In genomic region chr2:229118336-229118735, GRCh38 we compare ENCODE assay signal across 20 cellular contexts.
DNase-seq lines count a peak whose midpoint lies in the region; ATAC-seq, FAIRE-seq and TF ChIP-seq lines count a peak whose summit lies in the region.
"Had no signal": no experiment of that assay in that cellular context is flagged by ENCODE, and none has a peak within 500 bp of the region (broad histone marks: within the 10 kb centered on the region; RNA-seq: fewer than 3 reads in every experiment).

No MANE protein-coding gene starts in this region.

- H3K4me1 Mint-ChIP-seq in astrocyte (ENCODE audit: low read depth, unreplicated experiment) (no peaks in the 10 kb centered on the region), Calu3 (ENCODE audit: low read depth, unreplicated experiment) (no peaks in the 10 kb centered on the region)

- H3K79me1 ChIP-seq in mesenchymal stem cell (replicated peaks; ENCODE audit: low read length, poor library complexity, severe bottlenecking): no peaks in the 10 kb centered on the region

- H3K4me1 ChIP-seq in astrocyte (ENCODE audit: insufficient read depth, low read length): no peaks in the 10 kb centered on the region
- no peaks in the 10 kb centered on the region for H3K4me1 ChIP-seq in mesenchymal stem cell (ENCODE audit: control insufficient read depth, insufficient read depth, low read depth, low read length)

- no peak for ATAC-seq in HG03097 (IDR thresholded peaks at IDR 0.05; ENCODE audit: low FRiP score, unreplicated experiment)
- ATAC-seq in activated CD4-positive, CD25-positive, alpha-beta regulatory T cell treated with anti-CD3 and anti-CD28 coated beads, Interleukin-2, amount 50 U/mL, for 24 hours: no peak

- H3K27me3 ChIP-seq in astrocyte (ENCODE audit: insufficient read depth, low read length): no peaks in the 10 kb centered on the region
- H3K27me3 ChIP-seq in mesenchymal stem cell (ENCODE audit: control insufficient read depth in 1 of 2, insufficient read depth in 1 of 2, low read length in 2 of 2): no peaks in the 10 kb centered on the region

- BruUV-seq in Calu3 (replicated peaks; lab: Mats Ljungman, UMichigan): no TSS peak

- intact Hi-C loops in Calu3 (cut with micrococcal nuclease; ENCODE audit: unreplicated experiment): no loop called here

- H2AFZ ChIP-seq in astrocyte (ENCODE audit: low read depth, low read length) (no peak overlapping the region), mesenchymal stem cell (ENCODE audit: low read depth, low read length) (no peak overlapping the region)
- H2AFZ ChIP-seq: GM23248 had no signal

- CTCF ChIA-PET in Calu3 (lab: Charles Lee): no interaction called here

- no peak overlapping the region for H4K91ac ChIP-seq in mesenchymal stem cell (ENCODE audit: low read length)

- H2BK15ac ChIP-seq in mesenchymal stem cell (ENCODE audit: low read depth, poor library complexity, severe bottlenecking): no peak overlapping the region

- H2AK5ac ChIP-seq in mesenchymal stem cell (ENCODE audit: low read length, severe bottlenecking): no peak overlapping the region

- H3K4me2 ChIP-seq in astrocyte (ENCODE audit: low read length) (no peak overlapping the region), mesenchymal stem cell (ENCODE audit: low read length, poor library complexity, severe bottlenecking) (no peak overlapping the region)

- no peak overlapping the region for H2BK120ac ChIP-seq in mesenchymal stem cell (ENCODE audit: low read depth, low read length)

- H3K36me3 Mint-ChIP-seq in astrocyte (ENCODE audit: low read depth, unreplicated experiment) (no peaks in the 10 kb centered on the region), Calu3 (ENCODE audit: insufficient read depth, unreplicated experiment) (no peaks in the 10 kb centered on the region)

- H3K23ac ChIP-seq in mesenchymal stem cell (ENCODE audit: low read length in 2 of 2): no peak overlapping the region

- H4K8ac ChIP-seq in mesenchymal stem cell (ENCODE audit: low read length): no peak overlapping the region

- H3K9me3 ChIP-seq in astrocyte (ENCODE audit: insufficient read depth, low read depth, low read length): no peaks in the 10 kb centered on the region
- H3K9me3 ChIP-seq in mesenchymal stem cell (ENCODE audit: control insufficient read depth, low read length): no peaks in the 10 kb centered on the region

- WGBS in mesenchymal stem cell: 67% methylated on average over 4 of the region's 4 CpGs

- H3K27me3 Mint-ChIP-seq in astrocyte (ENCODE audit: low read depth, unreplicated experiment): no peaks in the 10 kb centered on the region
- no peaks in the 10 kb centered on the region for H3K27me3 Mint-ChIP-seq in Calu3 (ENCODE audit: unreplicated experiment)

- H3K14ac ChIP-seq in mesenchymal stem cell (ENCODE audit: low read length in 2 of 2): no peak overlapping the region

- H3K36me3 ChIP-seq in astrocyte (ENCODE audit: insufficient read depth, low read length): no peaks in the 10 kb centered on the region
- no peaks in the 10 kb centered on the region for H3K36me3 ChIP-seq in mesenchymal stem cell (ENCODE audit: control insufficient read depth in 1 of 2, insufficient read depth in 2 of 2, low read depth in 1 of 2, low read length in 2 of 2)

- H3K4me3 ChIP-seq in astrocyte (ENCODE audit: insufficient read depth, low read depth, low read length) (no peak overlapping the region), mesenchymal stem cell (ENCODE audit: insufficient read depth in 1 of 2, low read depth in 1 of 2, low read length in 2 of 2) (no peak overlapping the region)
- H3K4me3 ChIP-seq: GM23248 had no signal

- no peak overlapping the region for H3K27ac ChIP-seq in astrocyte (ENCODE audit: low read depth, low read length)
- H3K27ac ChIP-seq in mesenchymal stem cell (ENCODE audit: low read length, poor library complexity, severe bottlenecking): no peak overlapping the region
- H3K27ac ChIP-seq: GM23248, RWPE1 had no signal

- H3K4me3 Mint-ChIP-seq in astrocyte (ENCODE audit: unreplicated experiment): no peak overlapping the region
- no peak overlapping the region for H3K4me3 Mint-ChIP-seq in Calu3 (ENCODE audit: low read depth, unreplicated experiment)

- H4K20me1 ChIP-seq in astrocyte (ENCODE audit: insufficient read depth, low read length): no peaks in the 10 kb centered on the region

- no peak overlapping the region for H2BK5ac ChIP-seq in mesenchymal stem cell (ENCODE audit: low read depth, low read length, poor library complexity, severe bottlenecking)

- no peak for TF ChIP-seq CTCF in astrocyte (IDR thresholded peaks at IDR 0.05; ENCODE audit: insufficient read depth, low read depth, low read length)
- TF ChIP-seq CTCF in Calu3 (IDR thresholded peaks at IDR 0.05; ENCODE audit: unreplicated experiment): no peak

- H3K27ac Mint-ChIP-seq in astrocyte (ENCODE audit: unreplicated experiment) (no peak overlapping the region), Calu3 (ENCODE audit: unreplicated experiment) (no peak overlapping the region)

- H3K9ac ChIP-seq in astrocyte (ENCODE audit: low read length): no peak overlapping the region
- no peak overlapping the region for H3K9ac ChIP-seq in mesenchymal stem cell (ENCODE audit: low read length)
- H3K9ac ChIP-seq: GM23248 had no signal

- no peak overlapping the region for H3K4ac ChIP-seq in mesenchymal stem cell (ENCODE audit: low read depth in 1 of 2, low read length in 2 of 2)

- no peak for FAIRE-seq in astrocyte (lab: Jason Lieb, UNC)
- FAIRE-seq: GM19239 had no signal

- H3K79me2 ChIP-seq in astrocyte (ENCODE audit: insufficient read depth, low read length): no peaks in the 10 kb centered on the region

- H2BK12ac ChIP-seq in mesenchymal stem cell (ENCODE audit: low read length in 2 of 2): no peak overlapping the region

- no peak overlapping the region for H3K18ac ChIP-seq in mesenchymal stem cell (ENCODE audit: low read depth in 1 of 2, low read length in 2 of 2)

- H3K9me3 Mint-ChIP-seq in astrocyte (ENCODE audit: unreplicated experiment): no peaks in the 10 kb centered on the region
- peaks cover 7% of the 10 kb centered on the region for H3K9me3 Mint-ChIP-seq in Calu3 (ENCODE audit: low read depth, unreplicated experiment)

- peak; percentile 22 for DNase-seq in EH (ENCODE audit: low read depth)
- DNase-seq in LHCN-M2 (ENCODE audit: low read depth): peak; percentile 57
- peak; percentile 59 for DNase-seq in astrocyte (ENCODE audit: low read depth)
- DNase-seq in mesenchymal stem cell: peak; percentile 18
- DNase-seq in activated CD4-positive, alpha-beta T cell treated with anti-CD3 and anti-CD28 coated beads for 48 hours: no peak
- no peak for DNase-seq in Calu3
- DNase-seq: COR-L47, DMS79, GM23248, H7, KG1, NCI-H1417, NCI-H1694, NCI-H2029 treated with DMSO at 0.1 percent for 48 hours, NCI-H69, SHP77 had no signal

Comparison
In these comparisons a context has a peak if more than half of its experiments do, and no peak if none do; other contexts are left out.
1. DNase-seq: peak in EH (single experiment), LHCN-M2 (single experiment), astrocyte (single experiment) and mesenchymal stem cell (single experiment); none in activated CD4-positive, alpha-beta T cell treated with anti-CD3 and anti-CD28 coated beads for 48 hours (single experiment) and Calu3 (single experiment).